ENCODE assay signal across 8 cellular contexts in the genomic region with DNA sequence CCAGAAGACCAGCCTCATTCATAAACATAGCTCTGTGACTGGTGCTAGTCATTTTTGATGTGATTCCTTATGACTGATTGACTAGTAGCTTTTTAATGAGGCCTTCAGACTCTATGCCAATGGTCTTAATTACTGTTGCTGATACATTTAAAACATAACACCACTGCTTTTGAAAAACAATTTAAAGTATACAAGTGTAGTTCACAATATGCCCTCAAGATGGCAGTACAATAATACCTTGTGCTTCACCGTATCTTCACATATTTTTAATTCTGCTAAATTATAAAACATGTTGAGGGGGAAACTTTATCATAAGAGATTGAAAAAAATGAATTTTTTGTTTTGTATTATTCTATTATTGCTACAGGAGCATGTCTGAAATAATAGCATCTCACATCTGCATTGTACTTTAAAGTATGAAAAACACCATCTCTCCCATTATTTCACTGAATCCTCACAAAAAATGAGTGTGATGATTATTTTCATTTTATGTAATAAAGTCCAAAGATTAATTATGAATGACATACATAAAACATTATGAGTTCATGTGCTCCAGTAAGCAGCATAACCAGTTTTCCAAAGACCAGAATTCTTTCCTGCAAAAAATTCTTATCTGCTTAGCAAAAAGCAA. TPM values are rescaled to one million over a fixed set of nuclear protein-coding genes. Genes with fewer than 3 reads are reported as not detected.
DNase-seq lines count a peak whose midpoint lies in the region; ATAC-seq and TF ChIP-seq lines count a peak whose summit lies in the region.

No MANE protein-coding gene starts in this region.

- TF ChIP-seq EP300 in esophagus muscularis mucosa (IDR thresholded peaks at IDR 0.05): no peak

- H3K9me2 ChIP-seq in PC-3 (replicated peaks; ENCODE audit: low read length): no peaks in the 10 kb centered on the region

- H3K9ac ChIP-seq in PC-3 (ENCODE audit: low read length) (no peak overlapping the region), parathyroid adenoma (no peak overlapping the region)

- H3F3A ChIP-seq in PC-3 (ENCODE audit: low read length, unreplicated experiment): no peaks in the 10 kb centered on the region

- H3K27ac ChIP-seq in PC-3 (ENCODE audit: low read length) (no peak overlapping the region), esophagus muscularis mucosa (replicated peaks in 1 of 4) (no peak overlapping the region), parathyroid adenoma (no peak overlapping the region)

- no peak for TF ChIP-seq POLR2A in esophagus muscularis mucosa (IDR thresholded peaks at IDR 0.05; ENCODE audit: low read depth)

- H3K4me2 ChIP-seq in PC-3 (ENCODE audit: low read length): no peak overlapping the region
- H3K4me2 ChIP-seq in parathyroid adenoma (ENCODE audit: low read length): no peak overlapping the region

- TF ChIP-seq CTCF in AG09309 (IDR thresholded peaks at IDR 0.05; ENCODE audit: control insufficient read depth, insufficient read depth, low read depth, low read length, missing control alignments) (peak; percentile 51), GM12875 (IDR thresholded peaks at IDR 0.05; ENCODE audit: borderline replicate concordance, insufficient read depth, low read depth, low read length) (peak; percentile 26; the same call in 1 of the 2 replicates), PC-3 (conservative IDR thresholded peaks at IDR 0.05; ENCODE audit: low read depth, low read length) (peak; percentile 79), esophagus muscularis mucosa (IDR thresholded peaks at IDR 0.05) (peak; percentile 68 to 81 (median 79)), parathyroid adenoma (IDR thresholded peaks at IDR 0.05) (peak; percentile 84)

- H3K9me3 ChIP-seq in PC-3 (ENCODE audit: low read length): no peaks in the 10 kb centered on the region
- H3K9me3 ChIP-seq in esophagus muscularis mucosa: no peaks in the 10 kb centered on the region
- H3K9me3 ChIP-seq in parathyroid adenoma (ENCODE audit: control insufficient read depth, low read length): no peaks in the 10 kb centered on the region

- no peak for DNase-seq in AG09309 (ENCODE audit: low read depth)
- DNase-seq in PC-3: peak; percentile 54
- no peak for DNase-seq in esophagus muscularis mucosa (ENCODE audit: extremely low spot score)
- no peak for DNase-seq in activated CD4-positive, alpha-beta T cell treated with anti-CD3 and anti-CD28 coated beads for 48 hours

- ATAC-seq in PC-3: no peak
- no peak for ATAC-seq in HG03469 (IDR thresholded peaks at IDR 0.05; ENCODE audit: unreplicated experiment)
- ATAC-seq in HG03432 (IDR thresholded peaks at IDR 0.05; ENCODE audit: unreplicated experiment): no peak

- intact Hi-C loops in PC-3 (cut with micrococcal nuclease): loop anchor here (1.0 kb wide), 2 partner anchors 45 to 149 kb away; no protein-coding TSS in a partner anchor
- intact Hi-C loops in esophagus muscularis mucosa (cut with DNase I): loop anchor here (2.0 kb wide), 1 partner anchor 150 kb away; no protein-coding TSS in a partner anchor

- POLR2A ChIA-PET in PC-3 (lab: Charles Lee; ENCODE audit: unreplicated experiment): interaction anchor here (0.5 kb wide), 1 partner anchor 92 kb away, joined by 3 read pairs; no protein-coding TSS in a partner anchor

- H4K20me1 ChIP-seq in PC-3 (ENCODE audit: low read length): no peaks in the 10 kb centered on the region

- H3K4me3 ChIP-seq in AG09309 (ENCODE audit: control insufficient read depth, low read depth, low read length) (no peak overlapping the region), GM12875 (ENCODE audit: low read depth, low read length) (no peak overlapping the region), PC-3 (ENCODE audit: low read length) (no peak overlapping the region), esophagus muscularis mucosa (no peak overlapping the region), parathyroid adenoma (ENCODE audit: low read depth, low read length) (no peak overlapping the region)

- H2AFZ ChIP-seq in PC-3 (ENCODE audit: low read length) (no peak overlapping the region), parathyroid adenoma (no peak overlapping the region)

- CTCF ChIA-PET in PC-3 (lab: Charles Lee): no interaction called here

- H3K27me3 ChIP-seq in PC-3 (ENCODE audit: low read length) (no peaks in the 10 kb centered on the region), esophagus muscularis mucosa (no peaks in the 10 kb centered on the region), parathyroid adenoma (ENCODE audit: control insufficient read depth, insufficient read depth, low read length) (no peaks in the 10 kb centered on the region)

- no peaks in the 10 kb centered on the region for H3K36me3 ChIP-seq in PC-3 (ENCODE audit: low read depth, low read length)
- no peaks in the 10 kb centered on the region for H3K36me3 ChIP-seq in esophagus muscularis mucosa
- H3K36me3 ChIP-seq in parathyroid adenoma (ENCODE audit: control insufficient read depth, insufficient read depth, low read length): no peaks in the 10 kb centered on the region

- WGBS in esophagus muscularis mucosa: 3% methylated on average over 1 of the region's 1 CpG

- no TSS peak for BruUV-seq in PC-3 (replicated peaks; lab: Mats Ljungman, UMichigan)

- H3K4me1 ChIP-seq in PC-3 (ENCODE audit: insufficient read depth, low read length): no peaks in the 10 kb centered on the region
- H3K4me1 ChIP-seq in esophagus muscularis mucosa: no peaks in the 10 kb centered on the region
- H3K4me1 ChIP-seq in parathyroid adenoma: no peaks in the 10 kb centered on the region

- H3K79me2 ChIP-seq in PC-3 (ENCODE audit: low read length) (no peaks in the 10 kb centered on the region), parathyroid adenoma (no peaks in the 10 kb centered on the region)

RNA-seq across cellular contexts. Expression of gene SHISAL2B, which starts 55.1 kb away (rescaled TPM):
- total RNA-seq in PC-3 (2014; rRNA removed): 0.62 TPM in 1 of 2 replicates, not detected in the other
- total RNA-seq in esophagus muscularis mucosa: not detected

Comparison
In these comparisons a context has a peak if more than half of its experiments do, and no peak if none do; other contexts are left out.
1. CTCF ChIP-seq: peak in every context shown above with its lines; median percentile 84 in parathyroid adenoma; 79 in PC-3; 79 in esophagus muscularis mucosa; 51 in AG09309; 26 in GM12875.